2 cellular contexts compared by ENCODE assay signal in genomic region chr1:228148196-228148861, GRCh38.
A peak's percentile ranks its signal among the peaks of the same experiment; 100 is the strongest.
TF ChIP-seq lines count a peak whose summit lies in the region.

No MANE protein-coding gene starts in this region.

TF ChIP-seq in HEK293, 187 proteins besides CTCF, POLR2A, EP300 and RAD21:
- TF ChIP-seq ZFP69B (tag by site-specific recombination; IDR thresholded peaks at IDR 0.05): peak; percentile 69; the same call in 1 of the 2 replicates
- no peak for TF ChIP-seq ZNF513 (tag by site-specific recombination; IDR thresholded peaks at IDR 0.05)
- TF ChIP-seq ZNF560 (tag by site-specific recombination; IDR thresholded peaks at IDR 0.05; ENCODE audit: borderline replicate concordance): no peak
- TF ChIP-seq KLF1 (tag by site-specific recombination; IDR thresholded peaks at IDR 0.05): 0 out of 2 replicates have a peak, but pooled peaks have one; percentile 14
- TF ChIP-seq GLI4 (tag by site-specific recombination; IDR thresholded peaks at IDR 0.05): no peak
- no peak for TF ChIP-seq ZNF19 (tag by site-specific recombination; IDR thresholded peaks at IDR 0.05; ENCODE audit: low read depth)
- no peak for TF ChIP-seq ZSCAN23 (tag by site-specific recombination; IDR thresholded peaks at IDR 0.05)

TF ChIP-seq in K562, 482 proteins besides CTCF, POLR2A, EP300 and RAD21:
- TF ChIP-seq CTCFL (IDR thresholded peaks at IDR 0.05; ENCODE audit: borderline replicate concordance, insufficient read depth, low read depth, low read length, poor library complexity, severe bottlenecking) (peak; percentile 18), ZBTB7A (IDR thresholded peaks at IDR 0.05; ENCODE audit: borderline replicate concordance, control insufficient read depth, low read depth, low read length) (0 out of 2 replicates have a peak, but pooled peaks have one; percentile 22), PRMT5 (CRISPR knock-in tag; IDR thresholded peaks at IDR 0.05) (no peak), GTF3C2 (IDR thresholded peaks at IDR 0.05; ENCODE audit: borderline replicate concordance, extremely low read depth, insufficient read length) (no peak)
